ENCODE assay signal across 21 cellular contexts in genomic region chr7:99606531-99606930, GRCh38. TPM values are rescaled to one million over a fixed set of nuclear protein-coding genes. Genes with fewer than 3 reads are reported as not detected.
DNase-seq lines count a peak whose midpoint lies in the region; ATAC-seq, FAIRE-seq and TF ChIP-seq lines count a peak whose summit lies in the region.
"Had no signal": no experiment of that assay in that cellular context is flagged by ENCODE, and none has a peak within 500 bp of the region (broad histone marks: within the 10 kb centered on the region; RNA-seq: fewer than 3 reads in every experiment).

No MANE protein-coding gene starts in this region.

- CTCF ChIA-PET in HepG2 (lab: Yijun Ruan, JAX; ENCODE audit: low intra/inter-chr PET ratio, low total read pairs), result no interaction called here
- CTCF ChIA-PET in H1 (lab: Charles Lee; ENCODE audit: partially characterized antibody), result interaction anchor here (0.6 to 2.9 kb wide), 5 partner anchors 10 to 386 kb away, joined by 3 to 18 read pairs (median 4); partner anchors contain the start of gene ZSCAN25

- no peaks in the 10 kb centered on the region for H3K79me2 ChIP-seq in HepG2 (ENCODE audit: insufficient read depth, low read length)
- no peaks in the 10 kb centered on the region for H3K79me2 ChIP-seq in H1 (ENCODE audit: control insufficient read depth in 1 of 2, insufficient read depth in 2 of 2, low read length in 2 of 2)

- no peak overlapping the region for H4K5ac ChIP-seq in H1 (ENCODE audit: insufficient read length, low read depth, low read length)

- H3K14ac ChIP-seq in H1 (ENCODE audit: insufficient read length), result no peak overlapping the region

- H3K4me3 ChIP-seq in HepG2 (replicated peaks in 1 of 3; ENCODE audit: insufficient read depth in 1 of 3, low read depth in 2 of 3, low read length in 3 of 3) (peak overlapping the region in 1 of 3 experiments; percentile 12; a peak in 1 of 6 replicates), right lobe of liver (no peak overlapping the region), H1 (ENCODE audit: extremely low read depth in 1 of 4, insufficient read depth in 2 of 4, low read depth in 3 of 4, low read length in 4 of 4) (no peak overlapping the region)
- H3K4me3 ChIP-seq: A549; BLaER1 treated with 17β-estradiol and CSF1 and Interleukin-3, amounts not matched to agents 10 nM and 100 nM had no signal

- H2BK120ac ChIP-seq in H1 (replicated peaks; ENCODE audit: low read depth, low read length), result no peak overlapping the region

- H3K9ac ChIP-seq in HepG2 (ENCODE audit: insufficient read depth, low read depth, low read length), result no peak overlapping the region
- H3K9ac ChIP-seq in H1 (replicated peaks in 1 of 4; ENCODE audit: extremely low read depth in 1 of 4, low read depth in 3 of 4, low read length in 3 of 4), result no peak overlapping the region
- H3K9ac ChIP-seq: BLaER1 treated with 17β-estradiol and CSF1 and Interleukin-3, amounts not matched to agents 10 nM and 100 nM had no signal

- no TSS peak for BruUV-seq in HepG2 (replicated peaks; lab: Mats Ljungman, UMichigan)

- H2AFZ ChIP-seq in HepG2 (ENCODE audit: low read length) (no peak overlapping the region), H1 (ENCODE audit: low read length) (no peak overlapping the region)

- intact Hi-C loops in HepG2 (cut with micrococcal nuclease; ENCODE audit: unreplicated experiment), result no loop called here
- intact Hi-C loops in right lobe of liver (cut with DNase I), result no loop called here

- no peak overlapping the region for H4K91ac ChIP-seq in H1 (replicated peaks; ENCODE audit: insufficient read length, low read length)

- H3K36me3 ChIP-seq in HepG2 (replicated peaks in 1 of 2; ENCODE audit: control insufficient read depth in 1 of 2, insufficient read depth in 2 of 2, low read length in 2 of 2) (no peaks in the 10 kb centered on the region), right lobe of liver (no peaks in the 10 kb centered on the region), H1 (ENCODE audit: control insufficient read depth in 2 of 4, insufficient read depth in 4 of 4, low read length in 3 of 4) (no peaks in the 10 kb centered on the region)
- H3K36me3 ChIP-seq: BLaER1 treated with 17β-estradiol and CSF1 and Interleukin-3, amounts not matched to agents 10 nM and 100 nM had no signal

- TF ChIP-seq EP300 in HepG2 (IDR thresholded peaks at IDR 0.05; ENCODE audit: low read depth in 2 of 2, low read length in 2 of 2) (no peak), HepG2 (CRISPR knock-in tag; IDR thresholded peaks at IDR 0.05; ENCODE audit: borderline replicate concordance) (no peak), H1 (IDR thresholded peaks at IDR 0.05; ENCODE audit: borderline replicate concordance in 1 of 2, low read depth in 2 of 2, low read length in 2 of 2) (no peak)

- H3K4me1 ChIP-seq in HepG2 (ENCODE audit: insufficient read depth, low read length) (peaks cover 30% of the 10 kb centered on the region), right lobe of liver (no peaks in the 10 kb centered on the region), H1 (replicated peaks in 1 of 4; ENCODE audit: control insufficient read depth in 3 of 4, insufficient read depth in 4 of 4, low read length in 3 of 4) (peaks cover 0 to 3% (median under 1%) of the 10 kb centered on the region in 4 experiments; a peak in 3 of 7 replicates)
- H3K4me1 ChIP-seq: A549; BLaER1 treated with 17β-estradiol and CSF1 and Interleukin-3, amounts not matched to agents 10 nM and 100 nM; Caco-2 had no signal

- TF ChIP-seq POLR2A in HepG2 (IDR thresholded peaks at IDR 0.05; ENCODE audit: insufficient read depth in 1 of 2, low read depth in 2 of 2, low read length in 2 of 2), result no peak
- no peak for TF ChIP-seq POLR2A in right lobe of liver (IDR thresholded peaks at IDR 0.05)
- TF ChIP-seq POLR2A in H1 (IDR thresholded peaks at IDR 0.05; ENCODE audit: control extremely low read depth in 1 of 2, low read depth in 2 of 2, low read length in 2 of 2), result no peak

- H2AK5ac ChIP-seq in H1 (ENCODE audit: low read depth, low read length), result 0 out of 2 replicates have a peak overlapping the region, but pooled peaks have one; percentile 3

- no peak overlapping the region for H2BK5ac ChIP-seq in H1 (ENCODE audit: low read depth, low read length)

- H3K27me3 ChIP-seq in HepG2 (ENCODE audit: control insufficient read depth in 1 of 2, insufficient read depth in 2 of 2, low read length in 2 of 2) (no peaks in the 10 kb centered on the region), right lobe of liver (no peaks in the 10 kb centered on the region), H1 (replicated peaks in 1 of 4; ENCODE audit: control insufficient read depth in 3 of 4, extremely low read depth in 1 of 4, insufficient read depth in 3 of 4, low read length in 3 of 4) (peaks cover 0 to 3% (median 1%) of the 10 kb centered on the region in 4 experiments; a peak in 1 of 7 replicates)
- H3K27me3 ChIP-seq: BLaER1 treated with 17β-estradiol and CSF1 and Interleukin-3, amounts not matched to agents 10 nM and 100 nM had no signal

- ATAC-seq in HepG2 (peak; percentile 30; the same call in 2 of the 3 replicates), right lobe of liver (no peak), HG03139 (IDR thresholded peaks at IDR 0.05; ENCODE audit: unreplicated experiment) (no peak)
- ATAC-seq: A549; CD8-positive, alpha-beta T cell had no signal

- H3K79me1 ChIP-seq in H1 (ENCODE audit: low read depth, low read length), result no peaks in the 10 kb centered on the region

- H3K23me2 ChIP-seq in H1 (ENCODE audit: low read depth, low read length), result no peaks in the 10 kb centered on the region; the same call in 1 of the 2 replicates

- H2BK20ac ChIP-seq in H1 (ENCODE audit: low read length), result no peak overlapping the region

- no peak for TF ChIP-seq CTCF in HepG2 (CRISPR knock-in tag; IDR thresholded peaks at IDR 0.05)
- TF ChIP-seq CTCF in right lobe of liver (IDR thresholded peaks at IDR 0.05), result no peak
- TF ChIP-seq CTCF in H1 (IDR thresholded peaks at IDR 0.05; ENCODE audit: control extremely low read depth in 1 of 3, insufficient read depth in 1 of 3, low read depth in 1 of 3, low read length in 3 of 3), result no peak

- FAIRE-seq in HepG2 (lab: Jason Lieb, UNC) (no peak), H1 (lab: Jason Lieb, UNC) (no peak)
- FAIRE-seq: A549, D721Med, G401.6, GM12891, GM19239 had no signal

- no peak overlapping the region for H3K56ac ChIP-seq in H1 (replicated peaks; ENCODE audit: insufficient read length, low read depth, low read length)

- no peak overlapping the region for H3K4ac ChIP-seq in H1 (replicated peaks; ENCODE audit: insufficient read length, low read depth, low read length)

- H3K18ac ChIP-seq in H1 (ENCODE audit: extremely low read depth, low read length), result no peak overlapping the region

- H3K23ac ChIP-seq in H1 (ENCODE audit: insufficient read length), result no peak overlapping the region

- WGBS in HepG2 (ENCODE audit: low lambda C conversion rate), result 5% methylated on average over 7 of the region's 8 CpGs
- 68% methylated on average over 8 of the region's 8 CpGs for WGBS in right lobe of liver (ENCODE audit: insufficient coverage, low coverage, low lambda C conversion rate, missing lambda C conversion rate)
- 87% methylated on average over 8 of the region's 8 CpGs; no CpG with 5 or more reads in 1 of the 2 experiments for WGBS in H1 (ENCODE audit: extremely low coverage in 1 of 2, insufficient coverage in 1 of 2, insufficient read length in 1 of 2, insufficient replicate concordance in 2 of 2, low coverage in 1 of 2, low lambda C conversion rate in 2 of 2, missing lambda C conversion rate in 1 of 2), 2 experiments

- H3K9me3 ChIP-seq in HepG2 (ENCODE audit: low read length), result no peaks in the 10 kb centered on the region
- H3K9me3 ChIP-seq in right lobe of liver, result no peaks in the 10 kb centered on the region
- no peaks in the 10 kb centered on the region for H3K9me3 ChIP-seq in H1 (ENCODE audit: insufficient read depth in 2 of 2, low read depth in 1 of 2, low read length in 1 of 2)
- H3K9me3 ChIP-seq: A549; BLaER1 treated with 17β-estradiol and CSF1 and Interleukin-3, amounts not matched to agents 10 nM and 100 nM; Caco-2 had no signal

- TF ChIP-seq RAD21 in HepG2 (CRISPR knock-in tag; IDR thresholded peaks at IDR 0.05) (no peak), H1 (IDR thresholded peaks at IDR 0.05 in 1 of 2, conservative IDR thresholded peaks at IDR 0.05 in 1 of 2; ENCODE audit: low read depth in 2 of 2, low read length in 2 of 2) (no peak)

- POLR2A ChIA-PET in HepG2 (lab: Yijun Ruan, JAX), result no interaction called here
- POLR2A ChIA-PET in H1 (lab: Charles Lee; ENCODE audit: partially characterized antibody), result interaction anchor here (3.8 kb wide), 1 partner anchor 10 kb away, joined by 16 read pairs; the partner anchor contains the start of gene ZSCAN25

- H4K20me1 ChIP-seq in HepG2 (ENCODE audit: insufficient read depth, low read length) (no peaks in the 10 kb centered on the region), H1 (replicated peaks in 1 of 2; ENCODE audit: control insufficient read depth in 1 of 2, insufficient read depth in 2 of 2, low read length in 2 of 2) (no peaks in the 10 kb centered on the region)
- H4K20me1 ChIP-seq: BLaER1 treated with 17β-estradiol and CSF1 and Interleukin-3, amounts not matched to agents 10 nM and 100 nM had no signal

- no peak overlapping the region for H2BK15ac ChIP-seq in H1 (ENCODE audit: low read length)

- no peak overlapping the region for H2BK12ac ChIP-seq in H1 (ENCODE audit: low read depth, low read length)

- H3K27ac ChIP-seq in HepG2 (ENCODE audit: extremely low read length, insufficient read depth, low read length) (no peak overlapping the region), right lobe of liver (no peak overlapping the region), H1 (ENCODE audit: low read depth, low read length) (no peak overlapping the region)
- H3K27ac ChIP-seq: 22Rv1; A549; BLaER1 treated with 17β-estradiol and CSF1 and Interleukin-3, amounts not matched to agents 10 nM and 100 nM; C4-2B had no signal

- in situ Hi-C loops in HepG2 (cut with HindIII; ENCODE audit: extremely low pct_ligation_motif_present, low pct_unique_long_range_greater_than_20kb), result no loop called here

- peak overlapping the region; percentile 57 for H3K4me2 ChIP-seq in HepG2 (ENCODE audit: low read depth, low read length)
- no peak overlapping the region for H3K4me2 ChIP-seq in H1 (ENCODE audit: insufficient read depth in 1 of 2, low read depth in 2 of 2, low read length in 2 of 2)
- H3K4me2 ChIP-seq: A549; BLaER1 treated with 17β-estradiol and CSF1 and Interleukin-3, amounts not matched to agents 10 nM and 100 nM had no signal

- H4K8ac ChIP-seq in H1 (ENCODE audit: extremely low read depth, insufficient read depth, low read length), result no peak overlapping the region

- DNase-seq in HepG2 (ENCODE audit: low spot score), result no peak
- DNase-seq in right lobe of liver, result no peak
- DNase-seq in H1 (ENCODE audit: low read depth in 1 of 2, low spot score in 2 of 2), result peak in 1 of 2 experiments; percentile 14
- DNase-seq in activated T-cell treated with anti-CD3 and anti-CD28 coated beads, Interleukin-2, amount 50 U/mL, for 48 hours, result no peak
- DNase-seq: AML-193; Caco-2; Calu3; CD4-positive, alpha-beta T cell; CD8-positive, alpha-beta T cell; DMS79 treated with DMSO at 0.1 percent for 48 hours; GF-D8 had no signal

RNA-seq across cellular contexts. Expression of gene TMEM225B, which starts 8.5 kb away (rescaled TPM):
- 0.60 and 0.95 TPM in 2 replicates for total RNA-seq in HepG2 (2016; rRNA removed; fragmentation: Illumina TruSeq; extraction: Trizol)
- total RNA-seq in HepG2 (2016; cell fraction: cytosol; rRNA removed; fragmentation: Illumina TruSeq; extraction: Trizol; ENCODE audit: low read depth), result 2.2 and 2.6 TPM in 2 replicates
- 0.42 and 0.65 TPM in 2 replicates for total RNA-seq in HepG2 (2016; cell fraction: insoluble cytoplasmic fraction; rRNA removed; fragmentation: Illumina TruSeq; extraction: Trizol)
- total RNA-seq in HepG2 (2016; cell fraction: membrane; rRNA removed; fragmentation: Illumina TruSeq; extraction: Trizol), result 1.3 and 1.4 TPM in 2 replicates
- 1.3 and 1.4 TPM in 2 replicates for total RNA-seq in HepG2 (2016; cell fraction: nucleus; rRNA removed; fragmentation: Illumina TruSeq; extraction: Trizol)
- 0.78 and 1.6 TPM in 2 replicates for polyA plus RNA-seq in HepG2 (2011; rRNA removed)
- polyA plus RNA-seq in HepG2 (2011; cell fraction: cytosol; rRNA removed), result 0.83 and 1.5 TPM in 2 replicates
- 3.0 and 3.2 TPM in 2 replicates for polyA plus RNA-seq in HepG2 (2011; cell fraction: nucleus; rRNA removed)
- 1.9 and 2.5 TPM in 2 replicates for polyA plus RNA-seq in HepG2 (2012)
- polyA plus RNA-seq in HepG2 (2016; cell fraction: cytosol; fragmentation: Illumina TruSeq; extraction: Trizol; ENCODE audit: low read depth), result 1.4 and 2.2 TPM in 2 replicates
- polyA plus RNA-seq in HepG2 (2016; cell fraction: insoluble cytoplasmic fraction; fragmentation: Illumina TruSeq; extraction: Trizol; ENCODE audit: low read depth), result 0.38 and 0.45 TPM in 2 replicates
- polyA plus RNA-seq in HepG2 (2016; cell fraction: membrane; fragmentation: Illumina TruSeq; extraction: Trizol; ENCODE audit: low read depth), result 1.4 and 1.9 TPM in 2 replicates
- 1.1 and 2.7 TPM in 2 replicates for polyA plus RNA-seq in HepG2 (2016; cell fraction: nucleus; fragmentation: Illumina TruSeq; extraction: Trizol; ENCODE audit: insufficient read depth, low read depth)
- polyA minus RNA-seq in HepG2 (2011; rRNA and poly(A)+ RNA removed; ENCODE audit: low replicate concordance), result 0.12 and 0.19 TPM in 2 replicates
- 1.1 TPM in 1 of 2 replicates, not detected in the other for polyA minus RNA-seq in HepG2 (2011; cell fraction: cytosol; rRNA and poly(A)+ RNA removed)
- polyA minus RNA-seq in HepG2 (2011; cell fraction: nucleus; rRNA and poly(A)+ RNA removed), result 0.90 and 1.2 TPM in 2 replicates
- total RNA-seq in right lobe of liver, result 1 to 10 TPM in 1 of 6 experiments, under 1 TPM in 3, not detected in 2; 0.25 to 1.4 (median 0.29) TPM
- not detected in 2 replicates for total RNA-seq in H1 (2021; fragmentation: NEBNext Ultra II Directional; extraction: Animal tissue kit (Norgen Biotek cat#: 25700))
- 0.63 and 0.68 TPM in 2 replicates for polyA plus RNA-seq in H1 (2011; rRNA removed)
- polyA plus RNA-seq in H1 (2011; cell fraction: cytosol; rRNA removed), result 0.50 TPM
- 1.7 TPM for polyA plus RNA-seq in H1 (2011; cell fraction: nucleus; rRNA removed)
- polyA plus RNA-seq in H1 (2012, experiment 1 of 2), result 0.25 to 0.68 TPM (median 0.36 TPM) in 4 replicates
- polyA plus RNA-seq in H1 (2012, experiment 2 of 2), result 0.41 TPM
- polyA plus RNA-seq in H1 (2013, experiment 1 of 2), result 0.08 TPM
- polyA plus RNA-seq in H1 (2013, experiment 2 of 2), result 0.33 TPM
- not detected in 2 replicates for polyA minus RNA-seq in H1 (2011; rRNA and poly(A)+ RNA removed)
- polyA minus RNA-seq in H1 (2011; cell fraction: cytosol; rRNA and poly(A)+ RNA removed), result not detected
- 1.00 TPM for polyA minus RNA-seq in H1 (2011; cell fraction: nucleus; rRNA and poly(A)+ RNA removed)
- total RNA-seq: A172, Calu3 had no signal

RNA-seq across cellular contexts. Expression of gene ZSCAN25, which starts 10.2 kb away (rescaled TPM):
- total RNA-seq in HepG2 (2016; rRNA removed; fragmentation: Illumina TruSeq; extraction: Trizol) (16.3 and 16.8 TPM in 2 replicates), right lobe of liver (1 to 10 TPM; 4.5 to 7.4 (median 6.0) TPM)
- 5.3 and 8.9 TPM in 2 replicates for total RNA-seq in HepG2 (2016; cell fraction: cytosol; rRNA removed; fragmentation: Illumina TruSeq; extraction: Trizol; ENCODE audit: low read depth)
- total RNA-seq in HepG2 (2016; cell fraction: insoluble cytoplasmic fraction; rRNA removed; fragmentation: Illumina TruSeq; extraction: Trizol), result 16.4 and 17.2 TPM in 2 replicates
- total RNA-seq in HepG2 (2016; cell fraction: membrane; rRNA removed; fragmentation: Illumina TruSeq; extraction: Trizol), result 6.3 and 7.2 TPM in 2 replicates
- total RNA-seq in HepG2 (2016; cell fraction: nucleus; rRNA removed; fragmentation: Illumina TruSeq; extraction: Trizol), result 17.7 and 18.0 TPM in 2 replicates
- polyA plus RNA-seq in HepG2 (2011; rRNA removed) (12.1 and 12.3 TPM in 2 replicates), H1 (2011; rRNA removed) (10.1 and 12.1 TPM in 2 replicates)
- 8.5 and 9.3 TPM in 2 replicates for polyA plus RNA-seq in HepG2 (2011; cell fraction: cytosol; rRNA removed)
- polyA plus RNA-seq in HepG2 (2011; cell fraction: nucleus; rRNA removed), result 19.5 and 21.4 TPM in 2 replicates
- 6.9 and 7.4 TPM in 2 replicates for polyA plus RNA-seq in HepG2 (2012)
- polyA plus RNA-seq in HepG2 (2016; cell fraction: cytosol; fragmentation: Illumina TruSeq; extraction: Trizol; ENCODE audit: low read depth), result 0.67 and 0.86 TPM in 2 replicates
- 10.6 and 12.8 TPM in 2 replicates for polyA plus RNA-seq in HepG2 (2016; cell fraction: insoluble cytoplasmic fraction; fragmentation: Illumina TruSeq; extraction: Trizol; ENCODE audit: low read depth)
- 1.9 and 2.2 TPM in 2 replicates for polyA plus RNA-seq in HepG2 (2016; cell fraction: membrane; fragmentation: Illumina TruSeq; extraction: Trizol; ENCODE audit: low read depth)
- 22.2 and 24.0 TPM in 2 replicates for polyA plus RNA-seq in HepG2 (2016; cell fraction: nucleus; fragmentation: Illumina TruSeq; extraction: Trizol; ENCODE audit: insufficient read depth, low read depth)
- 23.9 and 24.6 TPM in 2 replicates for polyA minus RNA-seq in HepG2 (2011; rRNA and poly(A)+ RNA removed; ENCODE audit: low replicate concordance)
- 7.1 and 8.5 TPM in 2 replicates for polyA minus RNA-seq in HepG2 (2011; cell fraction: cytosol; rRNA and poly(A)+ RNA removed)
- polyA minus RNA-seq in HepG2 (2011; cell fraction: nucleus; rRNA and poly(A)+ RNA removed), result 29.0 and 31.5 TPM in 2 replicates
- 16.5 and 18.6 TPM in 2 replicates for total RNA-seq in H1 (2021; fragmentation: NEBNext Ultra II Directional; extraction: Animal tissue kit (Norgen Biotek cat#: 25700))
- polyA plus RNA-seq in H1 (2011; cell fraction: cytosol; rRNA removed), result 13.1 TPM
- 19.5 TPM for polyA plus RNA-seq in H1 (2011; cell fraction: nucleus; rRNA removed)
- 8.7 to 10.8 TPM (median 9.4 TPM) in 4 replicates for polyA plus RNA-seq in H1 (2012, experiment 1 of 2)
- 6.7 TPM for polyA plus RNA-seq in H1 (2012, experiment 2 of 2)
- polyA plus RNA-seq in H1 (2013, experiment 1 of 2), result 5.7 TPM
- polyA plus RNA-seq in H1 (2013, experiment 2 of 2), result 5.6 TPM
- polyA minus RNA-seq in H1 (2011; rRNA and poly(A)+ RNA removed), result 21.8 and 23.8 TPM in 2 replicates
- 9.4 TPM for polyA minus RNA-seq in H1 (2011; cell fraction: cytosol; rRNA and poly(A)+ RNA removed)
- 28.4 TPM for polyA minus RNA-seq in H1 (2011; cell fraction: nucleus; rRNA and poly(A)+ RNA removed)

RNA-seq across cellular contexts. Expression of gene ZNF655, which starts 48.1 kb away (rescaled TPM):
- total RNA-seq in HepG2 (2016; rRNA removed; fragmentation: Illumina TruSeq; extraction: Trizol), result 53.4 and 54.8 TPM in 2 replicates
- total RNA-seq in HepG2 (2016; cell fraction: cytosol; rRNA removed; fragmentation: Illumina TruSeq; extraction: Trizol; ENCODE audit: low read depth), result 16.2 and 27.8 TPM in 2 replicates
- total RNA-seq in HepG2 (2016; cell fraction: insoluble cytoplasmic fraction; rRNA removed; fragmentation: Illumina TruSeq; extraction: Trizol), result 55.5 and 56.9 TPM in 2 replicates
- 43.6 and 47.0 TPM in 2 replicates for total RNA-seq in HepG2 (2016; cell fraction: membrane; rRNA removed; fragmentation: Illumina TruSeq; extraction: Trizol)
- 62.9 and 68.9 TPM in 2 replicates for total RNA-seq in HepG2 (2016; cell fraction: nucleus; rRNA removed; fragmentation: Illumina TruSeq; extraction: Trizol)
- polyA plus RNA-seq in HepG2 (2011; rRNA removed), result 75.6 and 83.2 TPM in 2 replicates
- polyA plus RNA-seq in HepG2 (2011; cell fraction: cytosol; rRNA removed), result 46.0 and 47.5 TPM in 2 replicates
- 141 and 161 TPM in 2 replicates for polyA plus RNA-seq in HepG2 (2011; cell fraction: nucleus; rRNA removed)
- polyA plus RNA-seq in HepG2 (2012), result 32.8 and 35.8 TPM in 2 replicates
- polyA plus RNA-seq in HepG2 (2016; cell fraction: cytosol; fragmentation: Illumina TruSeq; extraction: Trizol; ENCODE audit: low read depth), result 22.2 and 35.6 TPM in 2 replicates
- polyA plus RNA-seq in HepG2 (2016; cell fraction: insoluble cytoplasmic fraction; fragmentation: Illumina TruSeq; extraction: Trizol; ENCODE audit: low read depth), result 41.3 and 42.7 TPM in 2 replicates
- polyA plus RNA-seq in HepG2 (2016; cell fraction: membrane; fragmentation: Illumina TruSeq; extraction: Trizol; ENCODE audit: low read depth), result 30.7 and 38.8 TPM in 2 replicates
- 77.8 and 80.4 TPM in 2 replicates for polyA plus RNA-seq in HepG2 (2016; cell fraction: nucleus; fragmentation: Illumina TruSeq; extraction: Trizol; ENCODE audit: insufficient read depth, low read depth)
- 46.6 and 83.6 TPM in 2 replicates for polyA minus RNA-seq in HepG2 (2011; rRNA and poly(A)+ RNA removed; ENCODE audit: low replicate concordance)
- 24.0 and 25.8 TPM in 2 replicates for polyA minus RNA-seq in HepG2 (2011; cell fraction: cytosol; rRNA and poly(A)+ RNA removed)
- polyA minus RNA-seq in HepG2 (2011; cell fraction: nucleus; rRNA and poly(A)+ RNA removed), result 176 and 200 TPM in 2 replicates
- 10 to 100 TPM; 21.5 to 44.4 (median 26.0) TPM for total RNA-seq in right lobe of liver
- 36.7 and 37.8 TPM in 2 replicates for total RNA-seq in H1 (2021; fragmentation: NEBNext Ultra II Directional; extraction: Animal tissue kit (Norgen Biotek cat#: 25700))
- 27.1 and 30.7 TPM in 2 replicates for polyA plus RNA-seq in H1 (2011; rRNA removed)
- polyA plus RNA-seq in H1 (2011; cell fraction: cytosol; rRNA removed), result 29.3 TPM
- polyA plus RNA-seq in H1 (2011; cell fraction: nucleus; rRNA removed), result 61.2 TPM
- polyA plus RNA-seq in H1 (2012, experiment 1 of 2), result 22.5 to 29.7 TPM (median 26.8 TPM) in 4 replicates
- polyA plus RNA-seq in H1 (2012, experiment 2 of 2), result 5.9 TPM
- polyA plus RNA-seq in H1 (2013, experiment 1 of 2), result 31.0 TPM
- 29.3 TPM for polyA plus RNA-seq in H1 (2013, experiment 2 of 2)
- 45.5 and 58.2 TPM in 2 replicates for polyA minus RNA-seq in H1 (2011; rRNA and poly(A)+ RNA removed)
- polyA minus RNA-seq in H1 (2011; cell fraction: cytosol; rRNA and poly(A)+ RNA removed), result 24.1 TPM
- 99.9 TPM for polyA minus RNA-seq in H1 (2011; cell fraction: nucleus; rRNA and poly(A)+ RNA removed)
- total RNA-seq: Calu3 had no signal

RNA-seq across cellular contexts. Expression of gene FAM200A, which starts 54.6 kb away (rescaled TPM):
- total RNA-seq in HepG2 (2016; rRNA removed; fragmentation: Illumina TruSeq; extraction: Trizol) (6.3 and 10.4 TPM in 2 replicates), right lobe of liver (1 to 10 TPM; 1.4 to 3.4 (median 2.3) TPM)
- 1.0 and 1.3 TPM in 2 replicates for total RNA-seq in HepG2 (2016; cell fraction: cytosol; rRNA removed; fragmentation: Illumina TruSeq; extraction: Trizol; ENCODE audit: low read depth)
- 6.0 and 8.6 TPM in 2 replicates for total RNA-seq in HepG2 (2016; cell fraction: insoluble cytoplasmic fraction; rRNA removed; fragmentation: Illumina TruSeq; extraction: Trizol)
- total RNA-seq in HepG2 (2016; cell fraction: membrane; rRNA removed; fragmentation: Illumina TruSeq; extraction: Trizol), result 3.2 and 3.9 TPM in 2 replicates
- total RNA-seq in HepG2 (2016; cell fraction: nucleus; rRNA removed; fragmentation: Illumina TruSeq; extraction: Trizol), result 3.5 and 4.0 TPM in 2 replicates
- polyA plus RNA-seq in HepG2 (2011; rRNA removed) (4.7 and 5.4 TPM in 2 replicates), H1 (2011; rRNA removed) (3.2 and 4.3 TPM in 2 replicates)
- 3.4 and 4.4 TPM in 2 replicates for polyA plus RNA-seq in HepG2 (2011; cell fraction: cytosol; rRNA removed)
- polyA plus RNA-seq in HepG2 (2011; cell fraction: nucleus; rRNA removed), result 0.87 and 1.9 TPM in 2 replicates
- 4.5 and 5.0 TPM in 2 replicates for polyA plus RNA-seq in HepG2 (2012)
- polyA plus RNA-seq in HepG2 (2016; cell fraction: cytosol; fragmentation: Illumina TruSeq; extraction: Trizol; ENCODE audit: low read depth), result 0.53 and 0.85 TPM in 2 replicates
- 8.3 and 10.1 TPM in 2 replicates for polyA plus RNA-seq in HepG2 (2016; cell fraction: insoluble cytoplasmic fraction; fragmentation: Illumina TruSeq; extraction: Trizol; ENCODE audit: low read depth)
- polyA plus RNA-seq in HepG2 (2016; cell fraction: membrane; fragmentation: Illumina TruSeq; extraction: Trizol; ENCODE audit: low read depth), result 1.4 and 1.9 TPM in 2 replicates
- 5.9 and 6.7 TPM in 2 replicates for polyA plus RNA-seq in HepG2 (2016; cell fraction: nucleus; fragmentation: Illumina TruSeq; extraction: Trizol; ENCODE audit: insufficient read depth, low read depth)
- 1.1 and 3.9 TPM in 2 replicates for polyA minus RNA-seq in HepG2 (2011; rRNA and poly(A)+ RNA removed; ENCODE audit: low replicate concordance)
- 2.8 and 3.8 TPM in 2 replicates for polyA minus RNA-seq in HepG2 (2011; cell fraction: cytosol; rRNA and poly(A)+ RNA removed)
- polyA minus RNA-seq in HepG2 (2011; cell fraction: nucleus; rRNA and poly(A)+ RNA removed), result 6.2 and 7.5 TPM in 2 replicates
- total RNA-seq in H1 (2021; fragmentation: NEBNext Ultra II Directional; extraction: Animal tissue kit (Norgen Biotek cat#: 25700)), result 7.5 and 7.6 TPM in 2 replicates
- 5.4 TPM for polyA plus RNA-seq in H1 (2011; cell fraction: cytosol; rRNA removed)
- 0.94 TPM for polyA plus RNA-seq in H1 (2011; cell fraction: nucleus; rRNA removed)
- 4.4 to 6.7 TPM (median 4.8 TPM) in 4 replicates for polyA plus RNA-seq in H1 (2012, experiment 1 of 2)
- 0.56 TPM for polyA plus RNA-seq in H1 (2012, experiment 2 of 2)
- polyA plus RNA-seq in H1 (2013, experiment 1 of 2), result 4.5 TPM
- polyA plus RNA-seq in H1 (2013, experiment 2 of 2), result 4.8 TPM
- 2.2 and 3.1 TPM in 2 replicates for polyA minus RNA-seq in H1 (2011; rRNA and poly(A)+ RNA removed)
- polyA minus RNA-seq in H1 (2011; cell fraction: cytosol; rRNA and poly(A)+ RNA removed), result 3.2 TPM
- polyA minus RNA-seq in H1 (2011; cell fraction: nucleus; rRNA and poly(A)+ RNA removed), result 5.0 TPM
